Comparison of ENCODE assay signal across 1 cellular context in the genomic region with DNA sequence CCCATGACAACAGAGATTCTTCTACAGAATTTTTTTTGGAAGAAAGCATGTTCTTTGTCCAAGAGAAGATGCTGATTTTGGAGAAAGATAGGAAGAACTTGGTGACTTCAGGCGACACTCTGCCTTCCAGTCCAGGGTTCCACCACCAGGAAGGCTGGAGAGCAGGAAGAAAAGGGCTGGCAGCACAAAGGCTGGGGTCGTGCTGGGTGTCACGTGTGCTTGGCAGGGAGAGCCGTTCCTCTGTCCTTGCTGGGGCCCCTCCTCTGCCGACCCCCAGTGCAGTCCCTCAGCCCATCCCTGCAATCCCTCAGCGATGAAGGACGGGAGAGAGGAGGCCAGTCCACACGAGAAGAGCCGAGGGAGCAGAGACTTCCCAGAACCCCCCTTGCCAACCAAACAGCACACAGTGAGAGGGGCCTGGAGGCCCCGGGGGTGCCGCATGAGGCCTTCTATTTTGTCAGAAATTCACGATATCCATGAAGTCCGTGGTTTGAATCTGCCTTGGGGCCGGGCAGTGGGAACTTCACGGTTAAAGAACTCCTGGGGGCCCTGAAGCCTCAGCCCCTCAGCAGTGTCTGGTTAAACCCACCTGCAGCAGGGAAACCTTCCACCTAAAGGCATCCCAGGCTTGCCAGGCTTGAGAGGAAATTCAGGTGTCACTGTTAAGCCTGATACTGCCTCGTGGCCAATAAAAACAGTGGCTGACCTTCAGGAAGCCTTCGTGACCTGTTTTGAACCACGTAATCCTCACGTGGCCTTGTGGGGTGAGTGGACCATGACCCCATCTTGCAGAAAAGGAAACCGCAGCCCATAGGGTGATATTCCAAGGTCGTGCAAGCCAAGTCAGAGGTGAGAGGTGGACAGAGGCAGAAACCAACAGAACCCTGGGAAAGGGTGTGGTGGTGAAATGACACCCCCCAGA.
TF ChIP-seq lines count a peak whose summit lies in the region.

No MANE protein-coding gene starts in this region.

TF ChIP-seq in HepG2, 621 proteins besides CTCF, POLR2A, EP300 and RAD21 (continued from another document and continues in another):
- no peak for TF ChIP-seq E2F2 (CRISPR knock-in tag; IDR thresholded peaks at IDR 0.05; ENCODE audit: borderline replicate concordance)
- TF ChIP-seq ARNT2 (CRISPR knock-in tag; IDR thresholded peaks at IDR 0.05; ENCODE audit: low read depth) = 0 out of 2 replicates have a peak, but pooled peaks have one; percentile 44
- peak; percentile 60; the same call in 1 of the 2 replicates for TF ChIP-seq TARDBP (CRISPR knock-in tag; IDR thresholded peaks at IDR 0.05)
- TF ChIP-seq SRF (IDR thresholded peaks at IDR 0.05; ENCODE audit: low read depth, low read length) = no peak
- peak; percentile 60; the same call in 1 of the 2 replicates for TF ChIP-seq PPARG (CRISPR knock-in tag; conservative IDR thresholded peaks at IDR 0.05)
- TF ChIP-seq FOXK1 (CRISPR knock-in tag; IDR thresholded peaks at IDR 0.05; ENCODE audit: borderline replicate concordance, low read depth) = peak; percentile 79; the same call in 1 of the 2 replicates
- TF ChIP-seq CEBPG (CRISPR knock-in tag; IDR thresholded peaks at IDR 0.05) = peak; percentile 46; the same call in 1 of the 2 replicates
- TF ChIP-seq MIXL1 (CRISPR knock-in tag; IDR thresholded peaks at IDR 0.05) = peak; percentile 59; the same call in 1 of the 2 replicates
- peak; percentile 94 for TF ChIP-seq ARID5B (CRISPR knock-in tag; IDR thresholded peaks at IDR 0.05)
- no peak for TF ChIP-seq SSRP1 (CRISPR knock-in tag; IDR thresholded peaks at IDR 0.05)
- peak; percentile 17; the same call in 1 of the 2 replicates for TF ChIP-seq GABPB1 (CRISPR knock-in tag; IDR thresholded peaks at IDR 0.05)
- no peak for TF ChIP-seq ZFP41 (CRISPR knock-in tag; IDR thresholded peaks at IDR 0.05; ENCODE audit: borderline replicate concordance)
- TF ChIP-seq ZNF749 (CRISPR knock-in tag; IDR thresholded peaks at IDR 0.05; ENCODE audit: borderline replicate concordance) = no peak
- no peak for TF ChIP-seq AFF4 (CRISPR knock-in tag; IDR thresholded peaks at IDR 0.05)
- TF ChIP-seq ATF3 (CRISPR knock-in tag; IDR thresholded peaks at IDR 0.05) = no peak
- no peak for TF ChIP-seq ZFY (CRISPR knock-in tag; IDR thresholded peaks at IDR 0.05)
- no peak for TF ChIP-seq HNRNPLL (IDR thresholded peaks at IDR 0.05; ENCODE audit: low read depth, low read length, poor library complexity, severe bottlenecking)
- TF ChIP-seq ISX (CRISPR knock-in tag; conservative IDR thresholded peaks at IDR 0.05) = no peak
- peak; percentile 62; the same call in 1 of the 2 replicates for TF ChIP-seq ZNF788 (CRISPR knock-in tag; IDR thresholded peaks at IDR 0.05; ENCODE audit: borderline replicate concordance)
- TF ChIP-seq PLRG1 (conservative IDR thresholded peaks at IDR 0.05) = no peak
- peak; percentile 69; the same call in 1 of the 2 replicates for TF ChIP-seq ZFP36L1 (CRISPR knock-in tag; IDR thresholded peaks at IDR 0.05)
- TF ChIP-seq NCOA2 (CRISPR knock-in tag; IDR thresholded peaks at IDR 0.05) = peak; percentile 58; the same call in 1 of the 2 replicates
- no peak for TF ChIP-seq POGZ (CRISPR knock-in tag; IDR thresholded peaks at IDR 0.05)
- TF ChIP-seq, protein P1, sequence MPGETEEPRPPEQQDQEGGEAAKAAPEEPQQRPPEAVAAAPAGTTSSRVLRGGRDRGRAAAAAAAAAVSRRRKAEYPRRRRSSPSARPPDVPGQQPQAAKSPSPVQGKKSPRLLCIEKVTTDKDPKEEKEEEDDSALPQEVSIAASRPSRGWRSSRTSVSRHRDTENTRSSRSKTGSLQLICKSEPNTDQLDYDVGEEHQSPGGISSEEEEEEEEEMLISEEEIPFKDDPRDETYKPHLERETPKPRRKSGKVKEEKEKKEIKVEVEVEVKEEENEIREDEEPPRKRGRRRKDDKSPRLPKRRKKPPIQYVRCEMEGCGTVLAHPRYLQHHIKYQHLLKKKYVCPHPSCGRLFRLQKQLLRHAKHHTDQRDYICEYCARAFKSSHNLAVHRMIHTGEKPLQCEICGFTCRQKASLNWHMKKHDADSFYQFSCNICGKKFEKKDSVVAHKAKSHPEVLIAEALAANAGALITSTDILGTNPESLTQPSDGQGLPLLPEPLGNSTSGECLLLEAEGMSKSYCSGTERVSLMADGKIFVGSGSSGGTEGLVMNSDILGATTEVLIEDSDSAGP (CRISPR knock-in tag; IDR thresholded peaks at IDR 0.05; ENCODE audit: borderline replicate concordance) = no peak
- no peak for TF ChIP-seq ZBTB14 (CRISPR knock-in tag; IDR thresholded peaks at IDR 0.05)
- peak; percentile 62; the same call in 1 of the 2 replicates for TF ChIP-seq ZMYM4 (CRISPR knock-in tag; IDR thresholded peaks at IDR 0.05)
- no peak for TF ChIP-seq PAF1 (CRISPR knock-in tag; IDR thresholded peaks at IDR 0.05)
- no peak for TF ChIP-seq AKAP8 (CRISPR knock-in tag; IDR thresholded peaks at IDR 0.05)
- TF ChIP-seq, protein P2, sequence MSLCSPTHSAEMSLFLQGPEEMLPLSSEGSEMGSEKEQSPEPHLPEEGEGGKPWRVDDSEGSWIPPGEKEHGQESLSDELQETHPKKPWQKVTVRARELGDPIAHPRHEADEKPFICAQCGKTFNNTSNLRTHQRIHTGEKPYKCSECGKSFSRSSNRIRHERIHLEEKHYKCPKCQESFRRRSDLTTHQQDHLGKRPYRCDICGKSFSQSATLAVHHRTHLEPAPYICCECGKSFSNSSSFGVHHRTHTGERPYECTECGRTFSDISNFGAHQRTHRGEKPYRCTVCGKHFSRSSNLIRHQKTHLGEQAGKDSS (CRISPR knock-in tag; IDR thresholded peaks at IDR 0.05; ENCODE audit: borderline replicate concordance, low read depth) = peak; percentile 39; the same call in 1 of the 2 replicates
- TF ChIP-seq, protein P3, sequence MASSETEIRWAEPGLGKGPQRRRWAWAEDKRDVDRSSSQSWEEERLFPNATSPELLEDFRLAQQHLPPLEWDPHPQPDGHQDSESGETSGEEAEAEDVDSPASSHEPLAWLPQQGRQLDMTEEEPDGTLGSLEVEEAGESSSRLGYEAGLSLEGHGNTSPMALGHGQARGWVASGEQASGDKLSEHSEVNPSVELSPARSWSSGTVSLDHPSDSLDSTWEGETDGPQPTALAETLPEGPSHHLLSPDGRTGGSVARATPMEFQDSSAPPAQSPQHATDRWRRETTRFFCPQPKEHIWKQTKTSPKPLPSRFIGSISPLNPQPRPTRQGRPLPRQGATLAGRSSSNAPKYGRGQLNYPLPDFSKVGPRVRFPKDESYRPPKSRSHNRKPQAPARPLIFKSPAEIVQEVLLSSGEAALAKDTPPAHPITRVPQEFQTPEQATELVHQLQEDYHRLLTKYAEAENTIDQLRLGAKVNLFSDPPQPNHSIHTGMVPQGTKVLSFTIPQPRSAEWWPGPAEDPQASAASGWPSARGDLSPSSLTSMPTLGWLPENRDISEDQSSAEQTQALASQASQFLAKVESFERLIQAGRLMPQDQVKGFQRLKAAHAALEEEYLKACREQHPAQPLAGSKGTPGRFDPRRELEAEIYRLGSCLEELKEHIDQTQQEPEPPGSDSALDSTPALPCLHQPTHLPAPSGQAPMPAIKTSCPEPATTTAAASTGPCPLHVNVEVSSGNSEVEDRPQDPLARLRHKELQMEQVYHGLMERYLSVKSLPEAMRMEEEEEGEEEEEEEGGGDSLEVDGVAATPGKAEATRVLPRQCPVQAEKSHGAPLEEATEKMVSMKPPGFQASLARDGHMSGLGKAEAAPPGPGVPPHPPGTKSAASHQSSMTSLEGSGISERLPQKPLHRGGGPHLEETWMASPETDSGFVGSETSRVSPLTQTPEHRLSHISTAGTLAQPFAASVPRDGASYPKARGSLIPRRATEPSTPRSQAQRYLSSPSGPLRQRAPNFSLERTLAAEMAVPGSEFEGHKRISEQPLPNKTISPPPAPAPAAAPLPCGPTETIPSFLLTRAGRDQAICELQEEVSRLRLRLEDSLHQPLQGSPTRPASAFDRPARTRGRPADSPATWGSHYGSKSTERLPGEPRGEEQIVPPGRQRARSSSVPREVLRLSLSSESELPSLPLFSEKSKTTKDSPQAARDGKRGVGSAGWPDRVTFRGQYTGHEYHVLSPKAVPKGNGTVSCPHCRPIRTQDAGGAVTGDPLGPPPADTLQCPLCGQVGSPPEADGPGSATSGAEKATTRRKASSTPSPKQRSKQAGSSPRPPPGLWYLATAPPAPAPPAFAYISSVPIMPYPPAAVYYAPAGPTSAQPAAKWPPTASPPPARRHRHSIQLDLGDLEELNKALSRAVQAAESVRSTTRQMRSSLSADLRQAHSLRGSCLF (CRISPR knock-in tag; IDR thresholded peaks at IDR 0.05; ENCODE audit: borderline replicate concordance) = no peak; the same call in 1 of the 2 replicates
- peak; percentile 27; the same call in 1 of the 2 replicates for TF ChIP-seq BCL3 (CRISPR knock-in tag; IDR thresholded peaks at IDR 0.05)
- peak; percentile 55; the same call in 1 of the 2 replicates for TF ChIP-seq NCOA1 (CRISPR knock-in tag; IDR thresholded peaks at IDR 0.05)
- TF ChIP-seq ZC3H4 (CRISPR knock-in tag; IDR thresholded peaks at IDR 0.05; ENCODE audit: borderline replicate concordance) = no peak
- no peak for TF ChIP-seq HOXD1 (CRISPR knock-in tag; IDR thresholded peaks at IDR 0.05)
